Comparison of ENCODE assay signal across 1 cellular context in genomic region chr3:48088749-48089466, GRCh38.
A peak's percentile ranks its signal among the peaks of the same experiment; 100 is the strongest.
TF ChIP-seq lines count a peak whose summit lies in the region.

No MANE protein-coding gene starts in this region.

TF ChIP-seq in HepG2, 621 proteins besides CTCF, POLR2A, EP300 and RAD21 (continued from another document and continues in another):
- TF ChIP-seq FOXP4 (CRISPR knock-in tag; IDR thresholded peaks at IDR 0.05) (0 out of 2 replicates have a peak, but pooled peaks have one; percentile 11), TMF1 (CRISPR knock-in tag; IDR thresholded peaks at IDR 0.05; ENCODE audit: low read depth) (no peak), NR3C1 (CRISPR knock-in tag; IDR thresholded peaks at IDR 0.05) (no peak), SIN3B (IDR thresholded peaks at IDR 0.05; ENCODE audit: low read length) (no peak), SRY (CRISPR knock-in tag; IDR thresholded peaks at IDR 0.05) (peak; percentile 88; the same call in 1 of the 2 replicates), ZBTB44 (CRISPR knock-in tag; IDR thresholded peaks at IDR 0.05) (0 out of 2 replicates have a peak, but pooled peaks have one; percentile 66), MED1 (CRISPR knock-in tag; IDR thresholded peaks at IDR 0.05) (peak; percentile 54), FOXO4 (CRISPR knock-in tag; conservative IDR thresholded peaks at IDR 0.05) (no peak), ZGPAT (CRISPR knock-in tag; IDR thresholded peaks at IDR 0.05) (peak; percentile 90), ZNF256 (CRISPR knock-in tag; conservative IDR thresholded peaks at IDR 0.05) (no peak; the same call in 1 of the 2 replicates), HNF4G (IDR thresholded peaks at IDR 0.05; ENCODE audit: borderline replicate concordance, low read depth, low read length) (no peak), HNF4G (CRISPR knock-in tag; IDR thresholded peaks at IDR 0.05; ENCODE audit: borderline replicate concordance, low read depth) (no peak; the same call in 1 of the 2 replicates), ZZZ3 (CRISPR knock-in tag; IDR thresholded peaks at IDR 0.05; ENCODE audit: borderline replicate concordance) (peak; percentile 73), BRCA1 (CRISPR knock-in tag; IDR thresholded peaks at IDR 0.05) (0 out of 2 replicates have a peak, but pooled peaks have one; percentile 26), NFKBIZ (CRISPR knock-in tag; IDR thresholded peaks at IDR 0.05) (peak; percentile 37; the same call in 1 of the 2 replicates), ZNF260 (CRISPR knock-in tag; IDR thresholded peaks at IDR 0.05; ENCODE audit: borderline replicate concordance, low read depth) (no peak), SP140L (CRISPR knock-in tag; IDR thresholded peaks at IDR 0.05; ENCODE audit: borderline replicate concordance) (no peak), ZNF230 (CRISPR knock-in tag; IDR thresholded peaks at IDR 0.05) (peak; percentile 86), ESRRA (CRISPR knock-in tag; IDR thresholded peaks at IDR 0.05; ENCODE audit: low read depth) (no peak), NFIC (IDR thresholded peaks at IDR 0.05; ENCODE audit: low read length) (no peak), ZNF484 (CRISPR knock-in tag; IDR thresholded peaks at IDR 0.05; ENCODE audit: borderline replicate concordance, low read depth) (no peak), HNF1B (CRISPR knock-in tag; IDR thresholded peaks at IDR 0.05) (peak; percentile 85), SKIL (CRISPR knock-in tag; IDR thresholded peaks at IDR 0.05; ENCODE audit: borderline replicate concordance) (peak; percentile 37; the same call in 1 of the 2 replicates), ZNF350 (CRISPR knock-in tag; IDR thresholded peaks at IDR 0.05; ENCODE audit: borderline replicate concordance, low read depth) (no peak; the same call in 1 of the 2 replicates), ZNF580 (CRISPR knock-in tag; IDR thresholded peaks at IDR 0.05; ENCODE audit: borderline replicate concordance, low read depth) (peak; percentile 55; the same call in 1 of the 2 replicates), ZFYVE20 (CRISPR knock-in tag; IDR thresholded peaks at IDR 0.05; ENCODE audit: borderline replicate concordance, low read depth) (0 out of 2 replicates have a peak, but pooled peaks have one; percentile 17), CSRNP1 (CRISPR knock-in tag; IDR thresholded peaks at IDR 0.05) (no peak), ZNF83 (CRISPR knock-in tag; IDR thresholded peaks at IDR 0.05; ENCODE audit: borderline replicate concordance) (no peak), BCL6 (CRISPR knock-in tag; IDR thresholded peaks at IDR 0.05) (peak; percentile 35; the same call in 1 of the 2 replicates), ELF4 (CRISPR knock-in tag; IDR thresholded peaks at IDR 0.05; ENCODE audit: borderline replicate concordance) (no peak), ARNT2 (CRISPR knock-in tag; IDR thresholded peaks at IDR 0.05; ENCODE audit: low read depth) (peak; percentile 87), ZNF138 (CRISPR knock-in tag; IDR thresholded peaks at IDR 0.05; ENCODE audit: low read depth) (no peak), ZNF556 (CRISPR knock-in tag; IDR thresholded peaks at IDR 0.05; ENCODE audit: borderline replicate concordance) (peak; percentile 58), NFKB2 (CRISPR knock-in tag; IDR thresholded peaks at IDR 0.05; ENCODE audit: borderline replicate concordance) (peak; percentile 78; the same call in 1 of the 2 replicates), FOXO1 (CRISPR knock-in tag; IDR thresholded peaks at IDR 0.05) (peak; percentile 66), MYNN (CRISPR knock-in tag; IDR thresholded peaks at IDR 0.05; ENCODE audit: low read depth) (0 out of 2 replicates have a peak, but pooled peaks have one; percentile 68), ZNF276 (CRISPR knock-in tag; IDR thresholded peaks at IDR 0.05; ENCODE audit: low read depth) (peak; percentile 48; the same call in 1 of the 2 replicates), ZFY (CRISPR knock-in tag; IDR thresholded peaks at IDR 0.05) (peak; percentile 95), TERF1 (CRISPR knock-in tag; IDR thresholded peaks at IDR 0.05) (no peak), PAX8 (CRISPR knock-in tag; IDR thresholded peaks at IDR 0.05; ENCODE audit: borderline replicate concordance) (0 out of 2 replicates have a peak, but pooled peaks have one; percentile 45), JUND (CRISPR knock-in tag; IDR thresholded peaks at IDR 0.05) (peak; percentile 59; the same call in 1 of the 2 replicates), CREB1 (IDR thresholded peaks at IDR 0.05) (peak; percentile 76), CREB1 (CRISPR knock-in tag; IDR thresholded peaks at IDR 0.05) (peak; percentile 37; the same call in 1 of the 2 replicates), KLF15 (CRISPR knock-in tag; IDR thresholded peaks at IDR 0.05; ENCODE audit: borderline replicate concordance) (peak; percentile 27; the same call in 1 of the 2 replicates), HNRNPK (IDR thresholded peaks at IDR 0.05; ENCODE audit: low read depth, low read length, poor library complexity, severe bottlenecking) (peak; percentile 57), SALL2 (CRISPR knock-in tag; IDR thresholded peaks at IDR 0.05) (peak; percentile 70; the same call in 1 of the 2 replicates), ZNF576 (CRISPR knock-in tag; IDR thresholded peaks at IDR 0.05) (no peak)
